Comparison of ENCODE assay signal across 31 cellular contexts in the genomic region with DNA sequence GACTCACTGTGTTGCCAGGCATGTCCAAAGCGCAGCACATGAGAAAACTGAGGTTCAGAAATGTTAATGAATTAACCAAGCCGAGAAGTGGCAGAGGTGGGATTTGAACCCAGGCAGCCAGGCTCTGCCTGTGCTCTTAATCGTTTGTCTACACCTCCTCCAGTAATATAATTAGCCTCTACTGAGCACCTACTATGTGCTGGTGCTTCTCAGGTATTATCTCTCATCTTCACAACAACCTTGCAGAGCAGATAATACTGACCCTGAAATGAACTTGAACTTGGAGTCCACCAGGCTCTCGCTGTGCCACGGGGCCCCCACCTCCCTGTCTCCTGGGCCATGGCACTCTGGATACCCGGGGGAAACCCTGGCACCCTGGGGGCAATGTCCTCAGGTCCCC. TPM values are rescaled to one million over a fixed set of nuclear protein-coding genes. Genes with fewer than 3 reads are reported as not detected.
"Had no signal": no experiment of that assay in that cellular context is flagged by ENCODE, and none has a peak within 500 bp of the region (broad histone marks: within the 10 kb centered on the region; RNA-seq: fewer than 3 reads in every experiment).

No MANE protein-coding gene starts in this region.

- H3K4me1 ChIP-seq: colonic mucosa, heart right ventricle, left lung, lower lobe of right lung had no signal

- H3K9me3 ChIP-seq: colonic mucosa, esophagus squamous epithelium, gastrocnemius medialis, heart right ventricle, left lung, lower lobe of right lung, mucosa of descending colon had no signal

- ATAC-seq: effector memory CD8-positive, alpha-beta T cell; esophagus mucosa; gastrocnemius medialis; left cardiac atrium; left lung; left ventricle myocardium superior; lower lobe of right lung; mucosa of descending colon had no signal

- H3K4me3 ChIP-seq: colonic mucosa, esophagus squamous epithelium, gastrocnemius medialis, heart right ventricle, left lung, lower lobe of right lung, mucosa of descending colon had no signal

- H3K36me3 ChIP-seq: colonic mucosa, esophagus squamous epithelium, gastrocnemius medialis, heart right ventricle, left lung, lower lobe of right lung had no signal

- DNase-seq: colonic mucosa; cortex of kidney; effector CD8-positive, alpha-beta T cell; effector memory CD8-positive, alpha-beta T cell; endodermal cell; erythroblast; esophagus squamous epithelium; foreskin fibroblast; foreskin melanocyte; gastrocnemius medialis; glutamatergic neuron; head of caudate nucleus; heart right ventricle; hippocampal formation; left cardiac atrium; left lung; left ventricle myocardium superior; lower lobe of right lung; mesenchymal stem cell; mucosa of descending colon had no signal

- H3K27me3 ChIP-seq: colonic mucosa had no signal

- FAIRE-seq: endometrium, islet of Langerhans, keratinocyte had no signal

- H3K27ac ChIP-seq: colonic mucosa, epithelial cell of prostate, esophagus squamous epithelium, gastrocnemius medialis, heart right ventricle, left lung, lower lobe of right lung had no signal

RNA-seq across cellular contexts. Expression of a gene that starts 56.1 kb away (rescaled TPM):
- total RNA-seq: colonic mucosa, dermis microvascular lymphatic vessel endothelial cell, endodermal cell, esophagus mucosa, esophagus squamous epithelium, gastrocnemius medialis, glomerular endothelial cell, heart right ventricle, kidney epithelial cell, left cardiac atrium, left lung, left ventricle myocardium superior, lower lobe of right lung, lung microvascular endothelial cell, mesenteric fat pad, mesothelial cell of epicardium, mucosa of descending colon had no signal
- polyA plus RNA-seq: heart right ventricle, keratinocyte had no signal
